Comparison of ENCODE assay signal across 1 cellular context in genomic region chrX:111402378-111402777, GRCh38.
TF ChIP-seq lines count a peak whose summit lies in the region.

No MANE protein-coding gene starts in this region.

TF ChIP-seq in neural cell, 6 proteins besides CTCF, POLR2A, EP300 and RAD21 (continued from another document):
- no peak for TF ChIP-seq POLR2AphosphoS5 (IDR thresholded peaks at IDR 0.05)
- no peak for TF ChIP-seq MXI1 (conservative IDR thresholded peaks at IDR 0.05; ENCODE audit: poor library complexity, severe bottlenecking)
- no peak for TF ChIP-seq TAF1 (IDR thresholded peaks at IDR 0.05; ENCODE audit: low read depth)
TF ChIP-seq in neural cell: peak in this region for 0.
